Comparison of ENCODE assay signal across 1 cellular context in genomic region chr1:52665173-52666020, GRCh38.
TF ChIP-seq lines count a peak whose summit lies in the region.

No MANE protein-coding gene starts in this region.

TF ChIP-seq in H1, 55 proteins besides CTCF, POLR2A, EP300 and RAD21:
- no peak for TF ChIP-seq SP1 (IDR thresholded peaks at IDR 0.05; ENCODE audit: low read depth, low read length)
- no peak for TF ChIP-seq JUND (IDR thresholded peaks at IDR 0.05; ENCODE audit: low read length)
- no peak for TF ChIP-seq RFX5 (IDR thresholded peaks at IDR 0.05; ENCODE audit: borderline replicate concordance, low read depth, low read length)
- TF ChIP-seq RXRA (IDR thresholded peaks at IDR 0.05; ENCODE audit: insufficient read depth, low read depth, low read length) = no peak
- TF ChIP-seq KDM4A (IDR thresholded peaks at IDR 0.05; ENCODE audit: low read depth, low read length, severe bottlenecking) = no peak
- no peak for TF ChIP-seq CBX8 (IDR thresholded peaks at IDR 0.05; ENCODE audit: borderline replicate concordance, low read depth, low read length)
- TF ChIP-seq SP2 (IDR thresholded peaks at IDR 0.05; ENCODE audit: low read length) = no peak
- TF ChIP-seq BCL11A (IDR thresholded peaks at IDR 0.05; ENCODE audit: low read depth in 2 of 2, low read length in 2 of 2) = no peak
- TF ChIP-seq NANOG (IDR thresholded peaks at IDR 0.05; ENCODE audit: insufficient read depth, low read depth, low read length, poor library complexity, severe bottlenecking) = no peak
- no peak for TF ChIP-seq TAF7 (optimal IDR thresholded peaks at IDR 0.05; ENCODE audit: borderline replicate concordance, low read depth, low read length)
- no peak for TF ChIP-seq RBBP5 (IDR thresholded peaks at IDR 0.05; ENCODE audit: borderline replicate concordance, low read depth, low read length)
- no peak for TF ChIP-seq CHD7 (IDR thresholded peaks at IDR 0.05; ENCODE audit: insufficient replicate concordance, low read length)
- TF ChIP-seq GABPA (IDR thresholded peaks at IDR 0.05; ENCODE audit: borderline replicate concordance, insufficient read depth, low read length) = no peak
- no peak for TF ChIP-seq TEAD4 (IDR thresholded peaks at IDR 0.05; ENCODE audit: low read depth, low read length)
- no peak for TF ChIP-seq CHD2 (IDR thresholded peaks at IDR 0.05; ENCODE audit: low read length)
- TF ChIP-seq CTBP2 (IDR thresholded peaks at IDR 0.05; ENCODE audit: borderline replicate concordance, insufficient read depth, insufficient read length, low read length) = no peak
